ENCODE assay signal across 14 cellular contexts in genomic region chr11:61757213-61757862, GRCh38. TPM values are rescaled to one million over a fixed set of nuclear protein-coding genes. Genes with fewer than 3 reads are reported as not detected.
DNase-seq lines count a peak whose midpoint lies in the region; TF ChIP-seq lines count a peak whose summit lies in the region.
"Had no signal": no experiment of that assay in that cellular context is flagged by ENCODE, and none has a peak within 500 bp of the region (broad histone marks: within the 10 kb centered on the region; RNA-seq: fewer than 3 reads in every experiment).

No MANE protein-coding gene starts in this region.

- 92 to 96% methylated on average over 11 to 13 of the region's 15 CpGs for WGBS in mesodermal cell (ENCODE audit: insufficient coverage in 2 of 2), 2 experiments
- WGBS in sigmoid colon, 2 donors, result 59 to 83% methylated on average over 15 of the region's 15 CpGs

- H3K9me3 ChIP-seq in mesodermal cell (ENCODE audit: control insufficient read depth, low read length), result no peaks in the 10 kb centered on the region
- no peaks in the 10 kb centered on the region for H3K9me3 ChIP-seq in sigmoid colon
- H3K9me3 ChIP-seq: vagina had no signal

- peaks cover 17% of the 10 kb centered on the region for H3K36me3 ChIP-seq in mesodermal cell (ENCODE audit: control insufficient read depth, insufficient read depth, low read length)
- H3K36me3 ChIP-seq in sigmoid colon, result no peaks in the 10 kb centered on the region
- H3K36me3 ChIP-seq: vagina had no signal

- peak; percentile 65 for DNase-seq in Ammon's horn (ENCODE audit: low spot score)
- DNase-seq in NCI-H524 (lab: John Stamatoyannopoulos, UW), result no peak
- no peak for DNase-seq in NCI-H2171 treated with DMSO at 0.1 percent for 48 hours (lab: John Stamatoyannopoulos, UW)
- no peak for DNase-seq in sigmoid colon
- DNase-seq: activated naive CD4-positive, alpha-beta T cell treated with anti-CD3 and anti-CD28 coated beads, Interleukin-2, amount 10 ng/mL, durations not matched to agents 7 days and 5 days; DMS79 treated with DMSO at 0.1 percent for 48 hours; islet precursor cell; NCI-H774; SHP77 treated with DMSO at 0.1 percent for 48 hours had no signal

- TF ChIP-seq POLR2A in sigmoid colon (IDR thresholded peaks at IDR 0.05), result no peak

- intact Hi-C loops in sigmoid colon (cut with DNase I), result no loop called here

- no peak overlapping the region for H3K4me3 ChIP-seq in mesodermal cell (ENCODE audit: extremely low read depth, insufficient read depth, low read length, poor library complexity, severe bottlenecking)
- H3K4me3 ChIP-seq in sigmoid colon, result no peak overlapping the region
- H3K4me3 ChIP-seq: coronary artery, vagina had no signal

- H3K27ac ChIP-seq in angular gyrus (ENCODE audit: low read depth, low read length) (peak overlapping the region; percentile 88), mesodermal cell (ENCODE audit: low read depth, low read length, severe bottlenecking) (peak overlapping the region; percentile 87), sigmoid colon (no peak overlapping the region)
- H3K27ac ChIP-seq: vagina had no signal

- peaks cover 6 to 21% (median 9%) of the 10 kb centered on the region in 3 donors for H3K27me3 ChIP-seq in sigmoid colon
- H3K27me3 ChIP-seq: vagina had no signal

- no peak for TF ChIP-seq EP300 in sigmoid colon (IDR thresholded peaks at IDR 0.05)

- TF ChIP-seq CTCF in sigmoid colon (IDR thresholded peaks at IDR 0.05), result no peak

- peaks cover 75% of the 10 kb centered on the region for H3K4me1 ChIP-seq in mesodermal cell (ENCODE audit: control insufficient read depth, insufficient read depth, low read length, poor library complexity, severe bottlenecking)
- peaks cover 0 to 8% (median 8%) of the 10 kb centered on the region in 4 donors for H3K4me1 ChIP-seq in sigmoid colon
- H3K4me1 ChIP-seq: vagina had no signal

RNA-seq across cellular contexts. Expression of gene MYRF, which starts 4.9 kb away (rescaled TPM):
- polyA plus RNA-seq in mesodermal cell (2013, experiment 1 of 2), result 69.9 TPM
- polyA plus RNA-seq in mesodermal cell (2013, experiment 2 of 2), result 71.1 TPM
- under 1 TPM; under 0.01 to 0.83 (median 0.60) TPM for total RNA-seq in sigmoid colon
- 1 to 10 TPM in 2 of 3 donors, under 1 TPM in 1; 0.46 to 6.4 (median 1.8) TPM for polyA plus RNA-seq in sigmoid colon
- polyA plus RNA-seq: IgD-negative memory B cell had no signal

RNA-seq across cellular contexts. Expression of gene TMEM258, which starts 35.1 kb away (rescaled TPM):
- 270 TPM for polyA plus RNA-seq in mesodermal cell (2013, experiment 1 of 2)
- 257 TPM for polyA plus RNA-seq in mesodermal cell (2013, experiment 2 of 2)
- 10 to 100 TPM; 39.9 to 64.7 (median 57.4) TPM for total RNA-seq in sigmoid colon
- 100 to 1,000 TPM; 139 to 224 (median 148) TPM for polyA plus RNA-seq in sigmoid colon

RNA-seq across cellular contexts. Expression of gene FEN1, which starts 35.4 kb away (rescaled TPM):
- 34.0 TPM for polyA plus RNA-seq in mesodermal cell (2013, experiment 1 of 2)
- 29.7 TPM for polyA plus RNA-seq in mesodermal cell (2013, experiment 2 of 2)
- total RNA-seq in sigmoid colon, result 1 to 10 TPM; 5.3 to 8.0 (median 7.0) TPM
- polyA plus RNA-seq in sigmoid colon, result 10 to 100 TPM in 2 of 3 donors, 1 to 10 TPM in 1; 4.2 to 39.1 (median 11.3) TPM

RNA-seq across cellular contexts. Expression of gene FADS1, which starts 59.5 kb away (rescaled TPM):
- 174 TPM for polyA plus RNA-seq in mesodermal cell (2013, experiment 1 of 2)
- polyA plus RNA-seq in mesodermal cell (2013, experiment 2 of 2), result 172 TPM
- 10 to 100 TPM; 11.8 to 17.7 (median 16.6) TPM for total RNA-seq in sigmoid colon
- polyA plus RNA-seq in sigmoid colon, result 10 to 100 TPM in 1 of 3 donors, 1 to 10 TPM in 2; 1.2 to 12.6 (median 2.1) TPM

Comparison
In these comparisons a context has a peak if more than half of its experiments do, and no peak if none do; other contexts are left out.
1. H3K27ac ChIP-seq: peak in angular gyrus (single experiment) and mesodermal cell (single experiment); none in sigmoid colon (0 of 4).